Comparison of ENCODE assay signal across 8 cellular contexts in genomic region chr2:29528891-29529520, GRCh38.
DNase-seq lines count a peak whose midpoint lies in the region; ATAC-seq, FAIRE-seq and TF ChIP-seq lines count a peak whose summit lies in the region.

No MANE protein-coding gene starts in this region.

- DNase-seq in AG09309 (ENCODE audit: low read depth) (peak; percentile 16), M059J (ENCODE audit: low read depth) (peak; percentile 86), occipital lobe (lab: John Stamatoyannopoulos, UW) (peak; percentile 32), GM19239 (ENCODE audit: insufficient read length, low spot score) (no peak), NCI-H2081 treated with DMSO at 0.1 percent for 48 hours (lab: John Stamatoyannopoulos, UW) (no peak)

- no peak overlapping the region for H3K9ac ChIP-seq in endocrine pancreas (ENCODE audit: control insufficient read depth, insufficient read depth, low read length)

- H3K4me3 ChIP-seq in AG09309 (ENCODE audit: control insufficient read depth, low read depth, low read length) (peak overlapping the region; percentile 11), endocrine pancreas (ENCODE audit: control insufficient read depth, insufficient read depth, low read length) (peak overlapping the region; percentile 23)

- no peaks in the 10 kb centered on the region for H3K4me1 ChIP-seq in endocrine pancreas (ENCODE audit: control insufficient read depth, insufficient read depth, low read length)

- ATAC-seq in GM21423 (IDR thresholded peaks at IDR 0.05; ENCODE audit: unreplicated experiment) (no peak), GM18498 (IDR thresholded peaks at IDR 0.05; ENCODE audit: unreplicated experiment) (no peak)

- no peaks in the 10 kb centered on the region for H3K36me3 ChIP-seq in endocrine pancreas (ENCODE audit: control insufficient read depth, insufficient read depth, low read length)

- no peak for TF ChIP-seq CTCF in AG09309 (IDR thresholded peaks at IDR 0.05; ENCODE audit: control insufficient read depth, insufficient read depth, low read depth, low read length, missing control alignments)

- H3K9me3 ChIP-seq in endocrine pancreas (ENCODE audit: control insufficient read depth, low read length), result no peaks in the 10 kb centered on the region

- FAIRE-seq in GM19239 (lab: Jason Lieb, UNC), result no peak

- no peaks in the 10 kb centered on the region for H3K27me3 ChIP-seq in endocrine pancreas (ENCODE audit: control insufficient read depth, insufficient read depth, low read length)

Comparison
In these comparisons a context has a peak if more than half of its experiments do, and no peak if none do; other contexts are left out.
1. DNase-seq: peak in AG09309 (single experiment), M059J (single experiment) and occipital lobe (single experiment); none in GM19239 (single experiment) and NCI-H2081 treated with DMSO at 0.1 percent for 48 hours (single experiment).